Comparison of ENCODE assay signal across 19 cellular contexts in genomic region chr13:111322001-111322915, GRCh38. TPM values are rescaled to one million over a fixed set of nuclear protein-coding genes. Genes with fewer than 3 reads are reported as not detected.
"Had no signal": no experiment of that assay in that cellular context is flagged by ENCODE, and none has a peak within 500 bp of the region (broad histone marks: within the 10 kb centered on the region; RNA-seq: fewer than 3 reads in every experiment).

No MANE protein-coding gene starts in this region.

- H3K36me3 ChIP-seq: right lobe of liver, vagina had no signal

- H3K4me3 ChIP-seq: right lobe of liver, testis, vagina had no signal

- H3K27ac ChIP-seq: right lobe of liver, testis, vagina had no signal

- DNase-seq: activated CD4-positive, alpha-beta T cell treated with anti-CD3 and anti-CD28 coated beads for 4 hours; activated CD4-positive, alpha-beta T cell treated with anti-CD3 and anti-CD28 coated beads, Interleukin-2, amount 50 U/mL, for 48 hours; activated naive CD4-positive, alpha-beta T cell; amygdala; cerebellar nuclear complex; cortex of kidney; foreskin fibroblast; immature natural killer cell; occipital lobe; right lobe of liver; small intestine; stimulated activated CD4-positive, alpha-beta T cell treated with anti-CD3 and anti-CD28 coated beads, Interleukin-15, amount 100 ng/mL, for 24 hours; stimulated activated naive B cell treated with anti-CD40 and anti-IgM and Interleukin-4, amounts not matched to agents 10 μg/mL and 1 μg/mL and 100 μg/mL, for 72 hours; testis had no signal

- H3K27me3 ChIP-seq: right lobe of liver, testis, vagina had no signal

- ATAC-seq: right lobe of liver; SK-N-SH treated with all-trans-retinoic acid at 6 μM for 48 hours; stimulated activated naive B cell treated with anti-CD40 and anti-IgM and Interleukin-4, amounts not matched to agents 10 μg/mL and 1 μg/mL and 100 μg/mL, for 72 hours; WTC11 had no signal

- H3K4me1 ChIP-seq: right lobe of liver, testis, vagina had no signal

- H3K9me3 ChIP-seq: right lobe of liver, testis, vagina had no signal

RNA-seq across cellular contexts. Expression of gene TEX29, which starts 1.8 kb away (rescaled TPM):
- polyA plus RNA-seq: liver, neural cell had no signal
